Comparison of ENCODE assay signal across 20 cellular contexts in genomic region chr16:30757316-30757715, GRCh38.
"Had no signal": no experiment of that assay in that cellular context is flagged by ENCODE, and none has a peak within 500 bp of the region (broad histone marks: within the 10 kb centered on the region; RNA-seq: fewer than 3 reads in every experiment).

No MANE protein-coding gene starts in this region.

- H3K4me2 ChIP-seq: hepatocyte had no signal

- DNase-seq: activated CD4-positive, alpha-beta T cell treated with anti-CD3 and anti-CD28 coated beads, Interleukin-2, amount 10 ng/mL, durations not matched to agents 7 days and 5 days; activated CD8-positive, alpha-beta T cell treated with anti-CD3 and anti-CD28 coated beads, Interleukin-2, amount 10 ng/mL, durations not matched to agents 7 days and 5 days; activated gamma-delta T cell treated with Interleukin-2 at 50 U/mL for 16 hours; foreskin keratinocyte; lower lobe of right lung; nephron progenitor cell; stimulated activated CD4-positive, alpha-beta T cell treated with anti-CD3 and anti-CD28 coated beads, Interleukin-15, amount 100 ng/mL, for 24 hours; stimulated activated CD4-positive, alpha-beta T cell treated with anti-CD3 and anti-CD28 coated beads, Interleukin-2, amount 100 ng/mL, for 48 hours; stimulated activated naive CD8-positive, alpha-beta T cell treated with anti-CD3 and anti-CD28 coated beads, Interleukin-15, amount 100 ng/mL, for 72 hours; T1000 had no signal

- H3K9me3 Mint-ChIP-seq: activated CD4-positive, alpha-beta T cell treated with anti-CD3 and anti-CD28 coated beads, Interleukin-2, amount 10 ng/mL, durations not matched to agents 7 days and 5 days; activated T-helper 1 cell treated with anti-CD3 and anti-CD28 coated beads, Interleukin-12 subunit alpha, Interleukin-12 subunit beta, Interleukin-2, Interleukin-4 antibody, amounts not matched to agents 30 ng/mL and 10 ng/mL and 1 ng/mL, durations not matched to agents 14 hours and 24 hours and 36 hours; nephron progenitor cell; stimulated activated naive CD8-positive, alpha-beta T cell treated with anti-CD3 and anti-CD28 coated beads, Interleukin-15, amount 100 ng/mL, for 72 hours; type B pancreatic cell had no signal

- H3K36me3 ChIP-seq: prostate gland had no signal

- H3K27ac Mint-ChIP-seq: activated CD4-positive, alpha-beta T cell treated with anti-CD3 and anti-CD28 coated beads, Interleukin-2, amount 10 ng/mL, durations not matched to agents 7 days and 5 days; activated CD8-positive, alpha-beta T cell treated with anti-CD3 and anti-CD28 coated beads, Interleukin-2, amount 10 ng/mL, durations not matched to agents 7 days and 5 days; activated naive CD8-positive, alpha-beta T cell; activated T-helper 1 cell treated with anti-CD3 and anti-CD28 coated beads, Interleukin-12 subunit alpha, Interleukin-12 subunit beta, Interleukin-2, Interleukin-4 antibody, amounts not matched to agents 30 ng/mL and 10 ng/mL and 1 ng/mL, durations not matched to agents 14 hours and 24 hours and 36 hours; nephron progenitor cell; type B pancreatic cell had no signal

- H3K4me3 Mint-ChIP-seq: activated CD4-positive, alpha-beta T cell treated with anti-CD3 and anti-CD28 coated beads, Interleukin-2, amount 10 ng/mL, durations not matched to agents 7 days and 5 days; activated CD8-positive, alpha-beta T cell treated with anti-CD3 and anti-CD28 coated beads, Interleukin-2, amount 10 ng/mL, durations not matched to agents 7 days and 5 days; activated naive CD8-positive, alpha-beta T cell; activated T-helper 1 cell treated with anti-CD3 and anti-CD28 coated beads, Interleukin-12 subunit alpha, Interleukin-12 subunit beta, Interleukin-2, Interleukin-4 antibody, amounts not matched to agents 30 ng/mL and 10 ng/mL and 1 ng/mL, durations not matched to agents 14 hours and 24 hours and 36 hours; nephron progenitor cell; stimulated activated naive CD8-positive, alpha-beta T cell treated with anti-CD3 and anti-CD28 coated beads, Interleukin-15, amount 100 ng/mL, for 72 hours; type B pancreatic cell had no signal

- H3K27me3 ChIP-seq: dorsolateral prefrontal cortex, foreskin keratinocyte, hepatocyte, right atrium auricular region, suprapubic skin had no signal

- H3K27ac ChIP-seq: epithelial cell of prostate, foreskin keratinocyte, hepatocyte, lower lobe of right lung, prostate gland, right atrium auricular region, skin epidermis, suprapubic skin had no signal

- H2AFZ ChIP-seq: hepatocyte had no signal

- H3K27me3 Mint-ChIP-seq: activated CD4-positive, alpha-beta T cell treated with anti-CD3 and anti-CD28 coated beads, Interleukin-2, amount 10 ng/mL, durations not matched to agents 7 days and 5 days; activated naive CD8-positive, alpha-beta T cell; stimulated activated naive CD8-positive, alpha-beta T cell treated with anti-CD3 and anti-CD28 coated beads, Interleukin-15, amount 100 ng/mL, for 72 hours; type B pancreatic cell had no signal

- H3K9me3 ChIP-seq: lower lobe of right lung, prostate gland, right atrium auricular region, suprapubic skin had no signal

- H3K4me3 ChIP-seq: dorsolateral prefrontal cortex, hepatocyte, lower lobe of right lung, prostate gland, right atrium auricular region, skin epidermis, suprapubic skin had no signal
